ENCODE assay signal across 25 cellular contexts in genomic region chr12:10236720-10237119, GRCh38. TPM values are rescaled to one million over a fixed set of nuclear protein-coding genes. Genes with fewer than 3 reads are reported as not detected.
"Had no signal": no experiment of that assay in that cellular context is flagged by ENCODE, and none has a peak within 500 bp of the region (broad histone marks: within the 10 kb centered on the region; RNA-seq: fewer than 3 reads in every experiment).

No MANE protein-coding gene starts in this region.

- H3K9me3 ChIP-seq: pancreas, testis, upper lobe of right lung, vagina had no signal

- H3K27me3 Mint-ChIP-seq: progenitor cell of endocrine pancreas; stimulated activated naive CD8-positive, alpha-beta T cell treated with anti-CD3 and anti-CD28 coated beads, Interleukin-15, Interleukin-2, amounts not matched to agents 100 ng/mL and 50 ng/mL, for 24 hours had no signal

- H3K4me3 ChIP-seq: coronary artery, heart left ventricle, pancreas, testis, tibial nerve, upper lobe of right lung, vagina had no signal

- H3K4me3 Mint-ChIP-seq: naive thymus-derived CD4-positive, alpha-beta T cell; stimulated activated naive CD8-positive, alpha-beta T cell treated with anti-CD3 and anti-CD28 coated beads, Interleukin-15, Interleukin-2, amounts not matched to agents 100 ng/mL and 50 ng/mL, for 24 hours had no signal

- DNase-seq: effector CD4-positive, alpha-beta T cell; heart left ventricle; islet precursor cell; mammary epithelial cell; occipital lobe; pancreas; right cardiac atrium; small intestine; stimulated activated CD4-positive, alpha-beta T cell treated with anti-CD3 and anti-CD28 coated beads, Interleukin-12 subunit alpha, Interleukin-12 subunit beta, amount 100 ng/mL, for 4 hours; stimulated activated CD4-positive, alpha-beta T cell treated with anti-CD3 and anti-CD28 coated beads, Interleukin-2, amount 100 ng/mL, for 48 hours; testis; upper lobe of right lung had no signal

- H3K27ac ChIP-seq: coronary artery, heart left ventricle, pancreas, testis, tibial nerve, upper lobe of right lung, vagina had no signal

- H3K27ac Mint-ChIP-seq: naive thymus-derived CD4-positive, alpha-beta T cell had no signal

- ATAC-seq: esophagus mucosa; heart left ventricle; left lobe of liver; naive thymus-derived CD4-positive, alpha-beta T cell; pancreas; right cardiac atrium; upper lobe of right lung had no signal

- H3K36me3 ChIP-seq: pancreas, tibial nerve, upper lobe of right lung, vagina had no signal

RNA-seq across cellular contexts. Expression of gene TMEM52B, which starts 57.9 kb away (rescaled TPM):
- total RNA-seq: dermis microvascular lymphatic vessel endothelial cell, esophagus mucosa, frontal cortex, glomerular endothelial cell, left lobe of liver, lower leg skin, mammary epithelial cell, mesenteric fat pad, progenitor cell of endocrine pancreas, right cardiac atrium, vagina had no signal
